Comparison of ENCODE assay signal across 8 cellular contexts in the genomic region with DNA sequence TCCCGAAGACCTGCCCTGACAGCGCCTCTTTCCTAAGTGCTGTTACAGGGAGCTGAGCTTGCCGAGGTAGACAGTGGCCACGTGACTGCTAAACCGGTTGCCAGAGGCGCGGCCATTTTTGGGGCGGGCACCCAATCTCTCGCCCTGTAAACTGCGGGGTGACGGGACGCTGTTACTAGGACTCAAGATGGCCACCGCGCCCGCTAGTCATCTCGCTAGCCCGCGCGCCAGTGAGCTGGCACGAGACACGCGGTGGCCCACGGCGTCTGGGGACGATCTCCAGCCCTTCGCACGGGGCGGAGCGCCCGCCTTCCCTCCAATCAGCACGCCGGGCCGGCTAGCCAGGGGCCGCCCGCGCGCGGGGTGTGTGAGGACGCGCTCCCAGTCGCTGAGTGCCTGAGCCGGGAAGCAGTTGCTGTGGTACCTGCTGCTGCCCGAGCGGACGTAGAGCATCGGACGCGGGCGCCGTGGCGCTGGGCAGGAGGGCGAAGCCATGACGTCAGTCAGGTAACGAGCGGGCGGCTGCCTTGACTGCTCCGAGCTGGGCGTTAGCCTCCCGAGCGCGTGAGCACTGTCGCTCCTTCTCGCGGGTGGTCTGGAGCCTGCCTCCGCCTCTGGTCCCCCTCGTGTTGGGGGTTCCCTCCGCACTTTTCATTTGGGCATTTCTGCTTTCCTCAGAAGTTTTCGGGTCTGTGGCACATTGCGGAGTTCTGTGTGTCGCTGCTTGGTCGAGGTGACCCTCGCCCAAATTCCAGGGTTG. TPM values are rescaled to one million over a fixed set of nuclear protein-coding genes. Genes with fewer than 3 reads are reported as not detected.
DNase-seq lines count a peak whose midpoint lies in the region; ATAC-seq and TF ChIP-seq lines count a peak whose summit lies in the region.

No MANE protein-coding gene starts in this region.

- no peak for TF ChIP-seq CTCF in CD4-positive, alpha-beta T cell (IDR thresholded peaks at IDR 0.05)
- TF ChIP-seq CTCF in dorsolateral prefrontal cortex (IDR thresholded peaks at IDR 0.05 in 54 of 56, conservative IDR thresholded peaks at IDR 0.05 in 2 of 56; ENCODE audit: low read depth in 1 of 56, partially characterized antibody in 56 of 56) (peak in 26 of 56 donors; percentile 7 to 55 (median 28)), lower leg skin (IDR thresholded peaks at IDR 0.05) (peak in 1 of 3 donors; percentile 37)

- H3K9me3 ChIP-seq in CD4-positive, alpha-beta T cell (ENCODE audit: control insufficient read depth, low read length): no peaks in the 10 kb centered on the region

- peak overlapping the region; percentile 95 for H3K4me3 Mint-ChIP-seq in CD4-positive, alpha-beta T cell
- H3K4me3 Mint-ChIP-seq in activated CD4-positive, alpha-beta memory T cell treated with anti-CD3 and anti-CD28 coated beads for 36 hours: peak overlapping the region; percentile 87

- CTCF ChIA-PET in CD4-positive, alpha-beta T cell (lab: Charles Lee): interaction anchor here (0.7 to 1.2 kb wide), 3 partner anchors 30 to 1059 kb away, joined by 3 to 4 read pairs (median 3); partner anchors contain the start of gene COMTD1
- CTCF ChIA-PET in activated CD4-positive, alpha-beta memory T cell treated with anti-CD3 and anti-CD28 coated beads for 36 hours (lab: Charles Lee): interaction anchor here (0.6 to 1.1 kb wide), 4 partner anchors 26 to 68 kb away, joined by 3 to 8 read pairs (median 3); partner anchors contain the start of genes ADK and AP3M1

- peak; percentile 95 for ATAC-seq in CD4-positive, alpha-beta T cell (ENCODE audit: poor library complexity)
- peak; percentile 95 for ATAC-seq in GM19452 (IDR thresholded peaks at IDR 0.05; ENCODE audit: unreplicated experiment)
- ATAC-seq in HG03575 (IDR thresholded peaks at IDR 0.05; ENCODE audit: extremely low read depth, insufficient number of reproducible peaks, low FRiP score, unreplicated experiment): peak; percentile 73

- POLR2A ChIA-PET in CD4-positive, alpha-beta T cell (lab: Charles Lee): interaction anchor here (0.6 to 4.4 kb wide), 20 partner anchors 9 to 1066 kb away, joined by 3 to 58 read pairs (median 5); partner anchors contain the start of genes ADK, AP3M1, KAT6B and SAMD8
- POLR2A ChIA-PET in activated CD4-positive, alpha-beta memory T cell treated with anti-CD3 and anti-CD28 coated beads for 36 hours (lab: Charles Lee): interaction anchor here (0.7 to 2.9 kb wide), 6 partner anchors 9 to 1034 kb away, joined by 3 to 24 read pairs (median 4); partner anchors contain the start of genes ADK, AP3M1 and VDAC2

- no peaks in the 10 kb centered on the region for H3K27me3 Mint-ChIP-seq in CD4-positive, alpha-beta T cell
- no peaks in the 10 kb centered on the region for H3K27me3 Mint-ChIP-seq in activated CD4-positive, alpha-beta memory T cell treated with anti-CD3 and anti-CD28 coated beads for 36 hours

- intact Hi-C loops in CD4-positive, alpha-beta T cell (cut with DNase I, micrococcal nuclease): loop anchor here (1.0 to 10.0 kb wide), 4 partner anchors 18 to 182 kb away; partner anchors contain the start of genes ADK (in 2 of the 2) and VCL (in 1 of the 2)
- intact Hi-C loops in activated CD4-positive, alpha-beta memory T cell treated with anti-CD3 and anti-CD28 coated beads for 36 hours (cut with micrococcal nuclease): loop anchor here (1.0 to 10.0 kb wide), 7 partner anchors 14 to 1058 kb away; partner anchors contain the start of genes ADK, COMTD1 and KAT6B
- intact Hi-C loops in dorsolateral prefrontal cortex (cut with DNase I): loop anchor here (2.0 kb wide), 1 partner anchor 26 kb away; the partner anchor contains the start of genes ADK (in 2 of the 2) and AP3M1 (in 2 of the 2)
- intact Hi-C loops in lower leg skin (cut with DNase I; ENCODE audit: low total_unique reads): no loop called here

- H3K4me3 ChIP-seq in dorsolateral prefrontal cortex (peak overlapping the region; percentile 42 to 99 (median 85)), lower leg skin (ENCODE audit: low read depth, poor library complexity, severe bottlenecking) (peak overlapping the region; percentile 72)

- H3K36me3 Mint-ChIP-seq in CD4-positive, alpha-beta T cell (ENCODE audit: low read depth): peaks cover 9% of the 10 kb centered on the region
- no peaks in the 10 kb centered on the region for H3K36me3 Mint-ChIP-seq in activated CD4-positive, alpha-beta memory T cell treated with anti-CD3 and anti-CD28 coated beads for 36 hours

- peaks cover 47% of the 10 kb centered on the region for H3K4me1 Mint-ChIP-seq in CD4-positive, alpha-beta T cell (ENCODE audit: low read depth)
- H3K4me1 Mint-ChIP-seq in activated CD4-positive, alpha-beta memory T cell treated with anti-CD3 and anti-CD28 coated beads for 36 hours (ENCODE audit: low read depth): peaks cover 35% of the 10 kb centered on the region

- peak overlapping the region; percentile 84 for H3K27ac ChIP-seq in CD4-positive, alpha-beta T cell (ENCODE audit: low read depth, low read length)
- peak overlapping the region; percentile 53 to 96 (median 89) for H3K27ac ChIP-seq in dorsolateral prefrontal cortex

- peak overlapping the region; percentile 98 for H3K27ac Mint-ChIP-seq in CD4-positive, alpha-beta T cell
- peak overlapping the region; percentile 92 for H3K27ac Mint-ChIP-seq in activated CD4-positive, alpha-beta memory T cell treated with anti-CD3 and anti-CD28 coated beads for 36 hours

- no peak for TF ChIP-seq POLR2A in lower leg skin (IDR thresholded peaks at IDR 0.05)

- 0 to 1% methylated on average over 30 to 58 of the region's 72 CpGs for WGBS in lower leg skin, 2 donors

- no peaks in the 10 kb centered on the region for H3K27me3 ChIP-seq in CD4-positive, alpha-beta T cell (ENCODE audit: control insufficient read depth, insufficient read depth, low read length)
- H3K27me3 ChIP-seq in dorsolateral prefrontal cortex: no peaks in the 10 kb centered on the region

- peak; percentile 91 to 97 (median 94) for DNase-seq in CD4-positive, alpha-beta T cell
- DNase-seq in NCI-H82 (lab: John Stamatoyannopoulos, UW) (peak; percentile 98), dorsolateral prefrontal cortex (peak; percentile 89 to 96 (median 94)), lower leg skin (ENCODE audit: low spot score in 2 of 2) (peak; percentile 95 to 99)
- DNase-seq in activated CD4-positive, alpha-beta memory T cell treated with anti-CD3 and anti-CD28 coated beads for 36 hours: peak; percentile 98
- peak; percentile 93 to 96 for DNase-seq in stimulated activated CD4-positive, alpha-beta T cell treated with anti-CD3 and anti-CD28 coated beads, Interleukin-4, amount 100 ng/mL, for 4 hours

- no peaks in the 10 kb centered on the region for H3K9me3 Mint-ChIP-seq in CD4-positive, alpha-beta T cell
- no peaks in the 10 kb centered on the region for H3K9me3 Mint-ChIP-seq in activated CD4-positive, alpha-beta memory T cell treated with anti-CD3 and anti-CD28 coated beads for 36 hours

RNA-seq across cellular contexts. Expression of gene ADK, which starts 25.5 kb away (rescaled TPM):
- 10 to 100 TPM; 15.3 to 17.6 TPM for total RNA-seq in CD4-positive, alpha-beta T cell
- total RNA-seq in activated CD4-positive, alpha-beta memory T cell treated with anti-CD3 and anti-CD28 coated beads for 36 hours: 10 to 100 TPM; 52.8 to 54.4 TPM
- 10 to 100 TPM; 26.7 to 48.2 (median 34.8) TPM for total RNA-seq in dorsolateral prefrontal cortex
- 10 to 100 TPM; 42.3 to 46.3 (median 42.9) TPM for total RNA-seq in lower leg skin

RNA-seq across cellular contexts. Expression of gene AP3M1, which starts 25.9 kb away (rescaled TPM):
- 10 to 100 TPM; 14.8 to 17.6 TPM for total RNA-seq in CD4-positive, alpha-beta T cell
- total RNA-seq in activated CD4-positive, alpha-beta memory T cell treated with anti-CD3 and anti-CD28 coated beads for 36 hours: 10 to 100 TPM; 43.1 to 43.9 TPM
- total RNA-seq in dorsolateral prefrontal cortex (10 to 100 TPM; 19.6 to 34.9 (median 26.7) TPM), lower leg skin (10 to 100 TPM; 13.3 to 24.2 (median 15.5) TPM)

Comparison
In these comparisons a context has a peak if more than half of its experiments do, and no peak if none do; other contexts are left out.
1. Peak in every context shown above with its lines: DNase-seq, ATAC-seq, H3K4me3 ChIP-seq and H3K27ac ChIP-seq.